Comparison of ENCODE assay signal across 8 cellular contexts in the genomic region with DNA sequence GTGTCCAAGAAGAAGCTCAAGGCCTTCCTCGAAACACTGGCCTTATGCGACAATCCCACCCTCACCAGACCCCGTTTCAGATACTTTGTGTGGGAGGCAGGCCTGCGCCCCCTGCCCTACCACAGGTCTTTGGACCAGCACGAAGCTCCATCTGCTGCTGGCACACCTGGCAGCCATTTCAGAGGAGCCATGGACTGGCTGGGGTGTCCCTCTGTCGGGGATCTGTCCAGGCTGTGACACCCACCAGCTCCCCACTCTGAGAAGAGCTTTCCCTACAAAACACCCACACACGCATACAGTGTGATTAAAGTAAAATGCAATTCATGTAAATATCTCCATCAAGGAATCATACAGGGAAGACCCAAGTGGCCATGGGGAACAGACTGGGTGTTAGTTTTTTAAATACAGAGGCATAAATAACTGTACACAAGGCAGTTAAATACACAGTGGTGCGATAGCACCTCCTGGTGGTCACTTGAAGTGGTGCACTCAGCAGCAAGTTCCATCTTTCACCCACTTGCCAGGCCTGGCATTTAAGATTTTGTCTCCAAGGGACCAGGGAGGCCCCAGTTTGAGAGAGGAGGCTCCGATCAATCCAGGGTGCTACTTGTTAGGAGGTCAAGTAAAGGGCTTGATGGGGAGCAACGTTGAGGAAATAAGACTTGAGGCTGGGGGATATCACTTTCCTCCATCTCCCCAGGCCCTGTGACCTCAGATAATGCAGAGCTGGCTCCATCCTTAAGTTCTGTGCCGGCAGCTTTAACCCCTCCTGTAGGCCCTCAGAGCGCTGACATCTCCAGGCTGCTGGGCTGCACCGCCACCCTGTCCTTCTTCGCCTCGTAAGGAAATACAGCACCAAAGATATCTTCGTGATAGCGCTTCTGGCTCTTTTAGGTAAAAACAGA. TPM values are rescaled to one million over a fixed set of nuclear protein-coding genes. Genes with fewer than 3 reads are reported as not detected.
DNase-seq lines count a peak whose midpoint lies in the region; FAIRE-seq and TF ChIP-seq lines count a peak whose summit lies in the region.

No MANE protein-coding gene starts in this region.

- POLR2A ChIA-PET in activated CD4-positive, alpha-beta memory T cell treated with anti-CD3 and anti-CD28 coated beads, Interleukin-2, amount 10 ng/mL, durations not matched to agents 7 days and 5 days (lab: Charles Lee), result no interaction called here
- POLR2A ChIA-PET in endothelial cell of umbilical vein (lab: Charles Lee), result no interaction called here

- peak; percentile 71 for TF ChIP-seq RAD21 in neural cell (conservative IDR thresholded peaks at IDR 0.05)

- H3K9ac ChIP-seq in endothelial cell of umbilical vein (replicated peaks; ENCODE audit: extremely low read depth, insufficient read depth, low read length), result no peak overlapping the region
- no peak overlapping the region for H3K9ac ChIP-seq in neural cell (ENCODE audit: low read length)

- no peaks in the 10 kb centered on the region for H3K27me3 Mint-ChIP-seq in activated CD4-positive, alpha-beta memory T cell treated with anti-CD3 and anti-CD28 coated beads, Interleukin-2, amount 10 ng/mL, durations not matched to agents 7 days and 5 days

- H3K27ac ChIP-seq in endothelial cell of umbilical vein (ENCODE audit: insufficient read depth, low read depth, low read length) (no peak overlapping the region), neural cell (ENCODE audit: low read length) (no peak overlapping the region), tibial nerve (no peak overlapping the region)

- FAIRE-seq in endothelial cell of umbilical vein (lab: Jason Lieb, UNC), result peak; percentile 76

- no peak overlapping the region for H3K4me2 ChIP-seq in endothelial cell of umbilical vein (ENCODE audit: insufficient read depth, low read length)
- no peak overlapping the region for H3K4me2 ChIP-seq in neural cell (ENCODE audit: low read length)

- H3K4me3 ChIP-seq in endothelial cell of umbilical vein (replicated peaks in 1 of 3; ENCODE audit: insufficient read depth in 1 of 3, low read depth in 1 of 3, low read length in 3 of 3) (no peak overlapping the region), neural cell (ENCODE audit: low read length) (no peak overlapping the region), tibial nerve (no peak overlapping the region)

- no peaks in the 10 kb centered on the region for H3K4me1 Mint-ChIP-seq in activated CD4-positive, alpha-beta memory T cell treated with anti-CD3 and anti-CD28 coated beads, Interleukin-2, amount 10 ng/mL, durations not matched to agents 7 days and 5 days

- no peaks in the 10 kb centered on the region for H3K9me2 ChIP-seq in neural cell (ENCODE audit: insufficient read depth, low read length)

- intact Hi-C loops in endothelial cell of umbilical vein (cut with micrococcal nuclease), result loop anchor here (1.0 kb wide), 1 partner anchor 102 kb away; no protein-coding TSS in a partner anchor

- H3K79me2 ChIP-seq in endothelial cell of umbilical vein (ENCODE audit: control insufficient read depth, insufficient read depth, low read length), result no peaks in the 10 kb centered on the region
- no peaks in the 10 kb centered on the region for H3K79me2 ChIP-seq in neural cell (replicated peaks; ENCODE audit: insufficient read depth, low read length)

- BruUV-seq in endothelial cell of umbilical vein (replicated peaks; lab: Mats Ljungman, UMichigan), result no TSS peak

- no peaks in the 10 kb centered on the region for H3F3A ChIP-seq in neural cell (ENCODE audit: insufficient read depth, low read length, poor library complexity, severe bottlenecking)

- no peak for TF ChIP-seq EP300 in neural cell (conservative IDR thresholded peaks at IDR 0.05; ENCODE audit: poor library complexity, severe bottlenecking)
- TF ChIP-seq EP300 in tibial nerve (IDR thresholded peaks at IDR 0.05), result no peak

- H2AFZ ChIP-seq in endothelial cell of umbilical vein (ENCODE audit: low read depth, low read length) (no peak overlapping the region), neural cell (ENCODE audit: low read depth, low read length) (no peak overlapping the region)

- no peak overlapping the region for H3K27ac Mint-ChIP-seq in activated CD4-positive, alpha-beta memory T cell treated with anti-CD3 and anti-CD28 coated beads, Interleukin-2, amount 10 ng/mL, durations not matched to agents 7 days and 5 days

- no peaks in the 10 kb centered on the region for H3K9me3 Mint-ChIP-seq in activated CD4-positive, alpha-beta memory T cell treated with anti-CD3 and anti-CD28 coated beads, Interleukin-2, amount 10 ng/mL, durations not matched to agents 7 days and 5 days

- peak; percentile 70 to 75 for TF ChIP-seq CTCF in endothelial cell of umbilical vein (IDR thresholded peaks at IDR 0.05; ENCODE audit: extremely low read depth in 1 of 2, insufficient read depth in 1 of 2, low read depth in 1 of 2, low read length in 2 of 2)
- peak; percentile 79 for TF ChIP-seq CTCF in neural cell (IDR thresholded peaks at IDR 0.05; ENCODE audit: poor library complexity, severe bottlenecking)
- peak; percentile 74 to 88 (median 79) for TF ChIP-seq CTCF in tibial nerve (IDR thresholded peaks at IDR 0.05)

- H4K20me1 ChIP-seq in endothelial cell of umbilical vein (replicated peaks; ENCODE audit: control insufficient read depth, extremely low read depth, insufficient read depth, low read length), result no peaks in the 10 kb centered on the region
- no peaks in the 10 kb centered on the region for H4K20me1 ChIP-seq in neural cell (ENCODE audit: insufficient read depth)

- no peaks in the 10 kb centered on the region for H3K4me1 ChIP-seq in endothelial cell of umbilical vein (ENCODE audit: control insufficient read depth, extremely low read depth, insufficient read depth, low read length)
- peaks cover 0 to 9% (median 0%) of the 10 kb centered on the region in 4 donors for H3K4me1 ChIP-seq in tibial nerve

- H3K9me1 ChIP-seq in endothelial cell of umbilical vein (replicated peaks; ENCODE audit: control insufficient read depth, extremely low read depth, insufficient read depth, low read length), result no peaks in the 10 kb centered on the region

- H3K9me3 ChIP-seq in endothelial cell of umbilical vein (replicated peaks; ENCODE audit: control insufficient read depth, insufficient read depth, low read length), result no peaks in the 10 kb centered on the region
- no peaks in the 10 kb centered on the region for H3K9me3 ChIP-seq in neural cell (ENCODE audit: low read length)
- H3K9me3 ChIP-seq in tibial nerve, result no peaks in the 10 kb centered on the region

- no peak overlapping the region for H3K4me3 Mint-ChIP-seq in activated CD4-positive, alpha-beta memory T cell treated with anti-CD3 and anti-CD28 coated beads, Interleukin-2, amount 10 ng/mL, durations not matched to agents 7 days and 5 days

- dilution Hi-C loops in endothelial cell of umbilical vein (cut with MboI; ENCODE audit: extremely low pct_ligation_motif_present, low sequenced_read_pairs), result no loop called here

- TF ChIP-seq POLR2A in endothelial cell of umbilical vein (IDR thresholded peaks at IDR 0.05; ENCODE audit: low read depth, low read length), result no peak
- TF ChIP-seq POLR2A in tibial nerve (IDR thresholded peaks at IDR 0.05), result no peak

- CTCF ChIA-PET in activated CD4-positive, alpha-beta memory T cell treated with anti-CD3 and anti-CD28 coated beads, Interleukin-2, amount 10 ng/mL, durations not matched to agents 7 days and 5 days (lab: Charles Lee), result interaction anchor here (0.6 to 2.6 kb wide), 13 partner anchors 11 to 147 kb away, joined by 3 to 22 read pairs (median 4); no protein-coding TSS in a partner anchor
- CTCF ChIA-PET in endothelial cell of umbilical vein (lab: Charles Lee), result interaction anchor here (0.6 to 8.3 kb wide), 24 partner anchors 8 to 520 kb away, joined by 3 to 262 read pairs (median 4); a partner anchor contains a TSS

- DNase-seq in NCI-H2029 (lab: John Stamatoyannopoulos, UW) (peak; percentile 6), NCI-H2029 treated with DMSO at 0.1 percent for 48 hours (lab: John Stamatoyannopoulos, UW) (no peak), MV-4-11 (lab: John Stamatoyannopoulos, UW) (peak; percentile 41), endothelial cell of umbilical vein (ENCODE audit: low read depth, low spot score) (peak; percentile 52), tibial nerve (ENCODE audit: low spot score in 2 of 2) (peak in 1 of 2 donors; percentile 55), GF-D8 (lab: John Stamatoyannopoulos, UW) (no peak)
- peak; percentile 66 for DNase-seq in activated CD4-positive, alpha-beta memory T cell treated with anti-CD3 and anti-CD28 coated beads, Interleukin-2, amount 10 ng/mL, durations not matched to agents 7 days and 5 days

- no peaks in the 10 kb centered on the region for H3K36me3 ChIP-seq in endothelial cell of umbilical vein (ENCODE audit: control insufficient read depth in 2 of 2, extremely low read depth in 1 of 2, insufficient read depth in 2 of 2, low read length in 2 of 2)
- H3K36me3 ChIP-seq in neural cell (ENCODE audit: insufficient read depth, low read length), result no peaks in the 10 kb centered on the region
- peaks cover 0 to 16% (median 0%) of the 10 kb centered on the region in 3 donors for H3K36me3 ChIP-seq in tibial nerve

- H3K27me3 ChIP-seq in endothelial cell of umbilical vein (ENCODE audit: control insufficient read depth in 2 of 2, insufficient read depth in 2 of 2, low read length in 2 of 2) (no peaks in the 10 kb centered on the region), neural cell (ENCODE audit: insufficient read depth, low read depth, low read length) (no peaks in the 10 kb centered on the region), tibial nerve (no peaks in the 10 kb centered on the region)

- no peaks in the 10 kb centered on the region for H3K36me3 Mint-ChIP-seq in activated CD4-positive, alpha-beta memory T cell treated with anti-CD3 and anti-CD28 coated beads, Interleukin-2, amount 10 ng/mL, durations not matched to agents 7 days and 5 days (ENCODE audit: low read depth)

- 69 to 72% methylated on average over 14 to 17 of the region's 17 CpGs for WGBS in tibial nerve, 2 donors

TF ChIP-seq in neural cell, 6 proteins besides CTCF, POLR2A, EP300 and RAD21 (continues in another document):
- no peak for TF ChIP-seq EZH2 (IDR thresholded peaks at IDR 0.05; ENCODE audit: borderline replicate concordance, insufficient read depth, low read length, poor library complexity, severe bottlenecking)

RNA-seq across cellular contexts. Expression of a gene that starts 43.6 kb away (rescaled TPM):
- total RNA-seq in activated CD4-positive, alpha-beta memory T cell treated with anti-CD3 and anti-CD28 coated beads, Interleukin-2, amount 10 ng/mL, durations not matched to agents 7 days and 5 days, result not detected
- total RNA-seq in endothelial cell of umbilical vein (not detected in 2 replicates), tibial nerve (1 to 10 TPM in 1 of 4 donors, under 1 TPM in 3; 0.22 to 2.9 (median 0.72) TPM)
- polyA plus RNA-seq in endothelial cell of umbilical vein (0.01 TPM in 1 of 2 replicates, not detected in the other), neural cell (0.28 and 0.53 TPM in 2 replicates)
- not detected in 2 replicates for polyA plus RNA-seq in endothelial cell of umbilical vein (2011; cell fraction: cytosol; rRNA removed)
- polyA plus RNA-seq in endothelial cell of umbilical vein (2011; cell fraction: nucleus; rRNA removed), result not detected in 2 replicates
- not detected in 2 replicates for polyA plus RNA-seq in endothelial cell of umbilical vein (2012)
- polyA minus RNA-seq in endothelial cell of umbilical vein (not detected in 2 replicates), neural cell (0.35 and 0.49 TPM in 2 replicates)
- polyA minus RNA-seq in endothelial cell of umbilical vein (2011; cell fraction: cytosol; rRNA and poly(A)+ RNA removed), result not detected
- not detected in 2 replicates for polyA minus RNA-seq in endothelial cell of umbilical vein (2011; cell fraction: nucleus; rRNA and poly(A)+ RNA removed)

Comparison
In these comparisons a context has a peak if more than half of its experiments do, and no peak if none do; other contexts are left out.
1. DNase-seq: peak in NCI-H2029 (single experiment), MV-4-11 (single experiment), activated CD4-positive, alpha-beta memory T cell treated with anti-CD3 and anti-CD28 coated beads, Interleukin-2, amount 10 ng/mL, durations not matched to agents 7 days and 5 days (single experiment) and endothelial cell of umbilical vein (single experiment); none in NCI-H2029 treated with DMSO at 0.1 percent for 48 hours (single experiment) and GF-D8 (single experiment).
2. Peak in every context shown above with its lines, with median percentiles within 50 percentile points of each other: CTCF ChIP-seq.